Comparison of ENCODE assay signal across 1 cellular context in the genomic region with DNA sequence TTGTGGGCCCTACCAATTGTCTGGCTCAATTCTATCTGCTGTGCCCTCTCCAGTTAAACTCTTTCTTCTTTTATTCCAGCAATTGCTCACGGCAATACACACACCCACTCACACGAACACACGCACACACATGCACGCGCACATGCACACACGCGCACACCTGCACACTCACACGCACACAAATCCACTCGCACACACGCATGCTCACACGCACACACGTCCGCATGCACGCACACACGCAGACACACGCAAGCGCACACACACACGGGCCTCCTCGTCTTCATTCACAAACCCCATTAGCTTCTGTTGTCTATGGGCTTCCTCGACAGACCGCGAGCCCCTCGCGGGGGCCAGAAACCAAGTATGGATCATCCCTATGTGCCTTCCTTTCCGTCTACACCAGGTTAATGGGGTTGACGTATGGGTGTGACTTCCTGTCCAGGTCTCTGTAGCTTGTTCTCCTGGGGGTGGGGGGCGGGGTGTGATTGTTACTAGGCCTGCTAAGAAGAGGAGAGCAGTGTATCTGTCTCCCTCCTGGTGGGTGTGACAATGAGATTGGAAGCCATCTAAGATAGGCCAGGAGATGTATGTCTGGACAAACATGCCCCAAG.
TF ChIP-seq lines count a peak whose summit lies in the region.

No MANE protein-coding gene starts in this region.

TF ChIP-seq in H1, 55 proteins besides CTCF, POLR2A, EP300 and RAD21:
- TF ChIP-seq SIN3A (conservative IDR thresholded peaks at IDR 0.05 in 1 of 2, IDR thresholded peaks at IDR 0.05 in 1 of 2; ENCODE audit: low read depth in 1 of 2, low read length in 2 of 2) = 0 out of 4 replicates have a peak, but pooled peaks of 1 of the 2 experiments have one; percentile 5
- no peak for TF ChIP-seq NRF1 (IDR thresholded peaks at IDR 0.05; ENCODE audit: low read depth, low read length)
TF ChIP-seq in H1: peak in this region for 1.
